1 cellular context compared by ENCODE assay signal in genomic region chr14:54420478-54421116, GRCh38.
TF ChIP-seq lines count a peak whose summit lies in the region.

No MANE protein-coding gene starts in this region.

TF ChIP-seq in K562, 482 proteins besides CTCF, POLR2A, EP300 and RAD21 (continued from another document):
- TF ChIP-seq, protein P1, sequence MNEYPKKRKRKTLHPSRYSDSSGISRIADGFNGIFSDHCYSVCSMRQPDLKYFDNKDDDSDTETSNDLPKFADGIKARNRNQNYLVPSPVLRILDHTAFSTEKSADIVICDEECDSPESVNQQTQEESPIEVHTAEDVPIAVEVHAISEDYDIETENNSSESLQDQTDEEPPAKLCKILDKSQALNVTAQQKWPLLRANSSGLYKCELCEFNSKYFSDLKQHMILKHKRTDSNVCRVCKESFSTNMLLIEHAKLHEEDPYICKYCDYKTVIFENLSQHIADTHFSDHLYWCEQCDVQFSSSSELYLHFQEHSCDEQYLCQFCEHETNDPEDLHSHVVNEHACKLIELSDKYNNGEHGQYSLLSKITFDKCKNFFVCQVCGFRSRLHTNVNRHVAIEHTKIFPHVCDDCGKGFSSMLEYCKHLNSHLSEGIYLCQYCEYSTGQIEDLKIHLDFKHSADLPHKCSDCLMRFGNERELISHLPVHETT (CRISPR knock-in tag; conservative IDR thresholded peaks at IDR 0.05 in 1 of 2, IDR thresholded peaks at IDR 0.05 in 1 of 2): no peak
- TF ChIP-seq ZFPM2 (CRISPR knock-in tag; IDR thresholded peaks at IDR 0.05) (no peak), ZBTB33 (CRISPR knock-in tag; IDR thresholded peaks at IDR 0.05) (no peak), SAFB2 (IDR thresholded peaks at IDR 0.05; ENCODE audit: borderline replicate concordance, low read depth, low read length, severe bottlenecking) (no peak), TOE1 (IDR thresholded peaks at IDR 0.05; ENCODE audit: borderline replicate concordance) (no peak), TOE1 (CRISPR knock-in tag; IDR thresholded peaks at IDR 0.05; ENCODE audit: borderline replicate concordance, low read depth) (no peak), RUNX1 (IDR thresholded peaks at IDR 0.05; ENCODE audit: low read depth) (no peak), THRAP3 (IDR thresholded peaks at IDR 0.05; ENCODE audit: borderline replicate concordance) (no peak), MCM3 (IDR thresholded peaks at IDR 0.05) (no peak), HSF4 (CRISPR knock-in tag; IDR thresholded peaks at IDR 0.05; ENCODE audit: borderline replicate concordance) (no peak), ELK3 (CRISPR knock-in tag; IDR thresholded peaks at IDR 0.05) (no peak), ZNF561 (CRISPR knock-in tag; conservative IDR thresholded peaks at IDR 0.05) (no peak), POLR2H (tag; IDR thresholded peaks at IDR 0.05; ENCODE audit: low read depth) (no peak), RBFOX2 (IDR thresholded peaks at IDR 0.05; ENCODE audit: low read depth, low read length) (no peak), GABPB1 (CRISPR knock-in tag; IDR thresholded peaks at IDR 0.05) (no peak)
- TF ChIP-seq, protein P2, sequence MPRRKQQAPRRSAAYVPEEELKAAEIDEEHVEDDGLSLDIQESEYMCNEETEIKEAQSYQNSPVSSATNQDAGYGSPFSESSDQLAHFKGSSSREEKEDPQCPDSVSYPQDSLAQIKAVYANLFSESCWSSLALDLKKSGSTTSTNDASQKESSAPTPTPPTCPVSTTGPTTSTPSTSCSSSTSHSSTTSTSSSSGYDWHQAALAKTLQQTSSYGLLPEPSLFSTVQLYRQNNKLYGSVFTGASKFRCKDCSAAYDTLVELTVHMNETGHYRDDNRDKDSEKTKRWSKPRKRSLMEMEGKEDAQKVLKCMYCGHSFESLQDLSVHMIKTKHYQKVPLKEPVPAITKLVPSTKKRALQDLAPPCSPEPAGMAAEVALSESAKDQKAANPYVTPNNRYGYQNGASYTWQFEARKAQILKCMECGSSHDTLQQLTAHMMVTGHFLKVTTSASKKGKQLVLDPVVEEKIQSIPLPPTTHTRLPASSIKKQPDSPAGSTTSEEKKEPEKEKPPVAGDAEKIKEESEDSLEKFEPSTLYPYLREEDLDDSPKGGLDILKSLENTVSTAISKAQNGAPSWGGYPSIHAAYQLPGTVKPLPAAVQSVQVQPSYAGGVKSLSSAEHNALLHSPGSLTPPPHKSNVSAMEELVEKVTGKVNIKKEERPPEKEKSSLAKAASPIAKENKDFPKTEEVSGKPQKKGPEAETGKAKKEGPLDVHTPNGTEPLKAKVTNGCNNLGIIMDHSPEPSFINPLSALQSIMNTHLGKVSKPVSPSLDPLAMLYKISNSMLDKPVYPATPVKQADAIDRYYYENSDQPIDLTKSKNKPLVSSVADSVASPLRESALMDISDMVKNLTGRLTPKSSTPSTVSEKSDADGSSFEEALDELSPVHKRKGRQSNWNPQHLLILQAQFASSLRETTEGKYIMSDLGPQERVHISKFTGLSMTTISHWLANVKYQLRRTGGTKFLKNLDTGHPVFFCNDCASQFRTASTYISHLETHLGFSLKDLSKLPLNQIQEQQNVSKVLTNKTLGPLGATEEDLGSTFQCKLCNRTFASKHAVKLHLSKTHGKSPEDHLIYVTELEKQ (CRISPR knock-in tag; IDR thresholded peaks at IDR 0.05): no peak
- TF ChIP-seq, protein P3, sequence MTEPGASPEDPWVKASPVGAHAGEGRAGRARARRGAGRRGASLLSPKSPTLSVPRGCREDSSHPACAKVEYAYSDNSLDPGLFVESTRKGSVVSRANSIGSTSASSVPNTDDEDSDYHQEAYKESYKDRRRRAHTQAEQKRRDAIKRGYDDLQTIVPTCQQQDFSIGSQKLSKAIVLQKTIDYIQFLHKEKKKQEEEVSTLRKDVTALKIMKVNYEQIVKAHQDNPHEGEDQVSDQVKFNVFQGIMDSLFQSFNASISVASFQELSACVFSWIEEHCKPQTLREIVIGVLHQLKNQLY (CRISPR knock-in tag; conservative IDR thresholded peaks at IDR 0.05): no peak
- TF ChIP-seq, protein P4, sequence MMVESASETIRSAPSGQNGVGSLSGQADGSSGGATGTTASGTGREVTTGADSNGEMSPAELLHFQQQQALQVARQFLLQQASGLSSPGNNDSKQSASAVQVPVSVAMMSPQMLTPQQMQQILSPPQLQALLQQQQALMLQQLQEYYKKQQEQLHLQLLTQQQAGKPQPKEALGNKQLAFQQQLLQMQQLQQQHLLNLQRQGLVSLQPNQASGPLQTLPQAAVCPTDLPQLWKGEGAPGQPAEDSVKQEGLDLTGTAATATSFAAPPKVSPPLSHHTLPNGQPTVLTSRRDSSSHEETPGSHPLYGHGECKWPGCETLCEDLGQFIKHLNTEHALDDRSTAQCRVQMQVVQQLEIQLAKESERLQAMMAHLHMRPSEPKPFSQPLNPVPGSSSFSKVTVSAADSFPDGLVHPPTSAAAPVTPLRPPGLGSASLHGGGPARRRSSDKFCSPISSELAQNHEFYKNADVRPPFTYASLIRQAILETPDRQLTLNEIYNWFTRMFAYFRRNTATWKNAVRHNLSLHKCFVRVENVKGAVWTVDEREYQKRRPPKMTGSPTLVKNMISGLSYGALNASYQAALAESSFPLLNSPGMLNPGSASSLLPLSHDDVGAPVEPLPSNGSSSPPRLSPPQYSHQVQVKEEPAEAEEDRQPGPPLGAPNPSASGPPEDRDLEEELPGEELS (CRISPR knock-in tag; IDR thresholded peaks at IDR 0.05; ENCODE audit: borderline replicate concordance): no peak
